Comparison of ENCODE assay signal across 8 cellular contexts in the genomic region with DNA sequence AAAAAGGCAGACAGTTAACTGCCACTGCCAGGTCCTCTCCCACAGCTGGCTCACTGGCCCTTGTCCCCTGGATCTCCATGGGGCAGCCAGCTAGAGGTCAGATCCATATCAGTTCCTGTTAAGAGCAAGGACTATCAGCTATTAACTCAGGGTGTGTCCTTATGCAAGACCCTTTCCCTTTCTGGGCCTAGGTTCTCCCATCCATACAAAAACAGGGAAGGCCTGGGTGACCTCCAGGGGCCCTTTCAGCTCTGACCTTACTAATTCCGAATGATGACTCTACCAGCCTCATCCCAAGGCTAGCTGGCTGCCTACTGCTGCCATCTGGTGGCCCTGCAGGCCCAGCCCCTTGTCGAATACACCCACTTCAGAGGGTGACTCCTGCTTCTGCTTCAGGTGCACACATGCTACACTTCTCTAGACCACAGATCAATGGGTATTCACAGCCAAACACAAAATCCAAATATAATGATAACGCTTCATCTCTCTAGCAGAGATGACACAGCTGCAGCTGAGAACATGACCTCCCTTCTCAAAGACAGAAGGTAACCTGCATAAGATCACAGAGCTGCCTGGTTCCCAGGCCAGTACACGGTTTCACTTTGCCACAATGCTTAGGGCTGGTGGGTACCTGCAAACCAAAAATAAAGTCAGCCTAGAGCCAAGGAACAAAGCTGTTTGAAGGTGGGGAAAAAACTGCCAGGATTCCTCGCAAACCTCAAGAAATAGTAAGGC.
A peak's percentile ranks its signal among the peaks of the same experiment; 100 is the strongest.
DNase-seq lines count a peak whose midpoint lies in the region; ATAC-seq lines count a peak whose summit lies in the region.

No MANE protein-coding gene starts in this region.

- ATAC-seq in GM21619 (IDR thresholded peaks at IDR 0.05; ENCODE audit: unreplicated experiment) = peak; percentile 61
- no peak for ATAC-seq in stimulated activated naive CD8-positive, alpha-beta T cell treated with anti-CD3 and anti-CD28 coated beads, Interleukin-15, Interleukin-2, amounts not matched to agents 100 U/mL and 50 U/mL, for 24 hours
- ATAC-seq in HG03460 (IDR thresholded peaks at IDR 0.05; ENCODE audit: unreplicated experiment) = no peak

- DNase-seq in DMS 273 treated with DMSO at 0.1 percent for 48 hours (lab: John Stamatoyannopoulos, UW) = peak; percentile 15
- peak; percentile 37 to 79 for DNase-seq in NCI-H526 (lab: John Stamatoyannopoulos, UW)
- peak; percentile 72 for DNase-seq in astrocyte of the hippocampus (ENCODE audit: low read depth, low spot score)
- peak; percentile 66 for DNase-seq in inferior parietal cortex (ENCODE audit: extremely low spot score)
- peak; percentile 31 for DNase-seq in stimulated activated naive CD8-positive, alpha-beta T cell treated with anti-CD3 and anti-CD28 coated beads, Interleukin-15, Interleukin-2, amounts not matched to agents 100 U/mL and 50 U/mL, for 24 hours
- DNase-seq in NK-92 treated with Interleukin-12 subunit alpha and Interleukin-12 subunit beta, amount 100 ng/mL, for 24 hours (lab: John Stamatoyannopoulos, UW) = no peak
